In the genomic region with DNA sequence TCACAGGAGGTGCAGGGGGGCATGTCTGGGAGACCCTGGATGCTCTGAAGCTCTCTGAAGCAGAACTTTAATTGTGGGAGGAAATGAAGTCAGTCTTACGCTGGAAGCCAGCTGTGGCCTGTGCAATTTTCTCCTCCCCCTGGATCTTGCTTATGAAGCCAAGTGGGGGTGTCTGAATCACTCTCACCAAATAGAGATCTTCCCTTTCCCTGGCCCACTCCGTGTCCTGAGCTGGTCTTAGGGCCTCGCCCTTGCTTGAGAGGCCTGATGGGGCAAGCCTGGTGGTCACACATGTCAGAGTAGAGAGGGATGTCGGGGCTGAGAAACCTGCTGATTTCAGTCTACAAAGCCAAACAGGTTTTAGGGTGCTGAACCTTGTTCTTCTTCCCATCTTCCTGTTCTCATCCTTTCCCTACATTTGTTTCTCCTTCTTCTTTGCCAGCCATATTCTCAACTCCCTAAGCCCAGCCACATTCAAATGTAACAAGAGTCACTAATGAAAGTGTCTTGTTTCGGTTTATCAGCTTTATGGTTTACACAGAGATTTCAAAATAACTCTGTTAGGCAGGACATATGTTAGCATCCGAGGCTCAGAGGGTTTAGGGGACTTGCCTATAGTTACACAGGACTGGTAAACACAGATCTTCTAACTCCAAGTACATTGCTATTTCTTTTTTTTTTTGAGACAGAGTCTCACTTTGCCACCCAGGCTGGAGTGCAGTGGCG, we compare ENCODE assay signal across 11 cellular contexts.
DNase-seq lines count a peak whose midpoint lies in the region; TF ChIP-seq lines count a peak whose summit lies in the region.
"Had no signal": no experiment of that assay in that cellular context is flagged by ENCODE, and none has a peak within 500 bp of the region (broad histone marks: within the 10 kb centered on the region; RNA-seq: fewer than 3 reads in every experiment).

No MANE protein-coding gene starts in this region.

- no peaks in the 10 kb centered on the region for H3K9me3 ChIP-seq in MG63
- H3K9me3 ChIP-seq in tibial artery: no peaks in the 10 kb centered on the region

- H3K36me3 ChIP-seq in MG63 (no peaks in the 10 kb centered on the region), tibial artery (no peaks in the 10 kb centered on the region)

- intact Hi-C loops in dorsolateral prefrontal cortex (cut with DNase I) (no loop called here), tibial artery (cut with DNase I; ENCODE audit: low total_unique reads) (no loop called here)
- intact Hi-C loops in activated CD4-positive, alpha-beta T cell treated with anti-CD3 and anti-CD28 coated beads, Interleukin-2, amount 10 ng/mL, durations not matched to agents 24 days and 14 days (cut with micrococcal nuclease): no loop called here

- H3K9me3 Mint-ChIP-seq in activated CD4-positive, alpha-beta T cell treated with anti-CD3 and anti-CD28 coated beads, Interleukin-2, amount 10 ng/mL, durations not matched to agents 24 days and 14 days: no peaks in the 10 kb centered on the region
- H3K9me3 Mint-ChIP-seq in T-helper 2 cell treated with Interferon-gamma antibody and Interleukin-4, amounts not matched to agents 5 μg/mL and 100 μg/mL, for 36 hours: no peaks in the 10 kb centered on the region

- H3K4me3 Mint-ChIP-seq in activated CD4-positive, alpha-beta T cell treated with anti-CD3 and anti-CD28 coated beads, Interleukin-2, amount 10 ng/mL, durations not matched to agents 24 days and 14 days: no peak overlapping the region
- H3K4me3 Mint-ChIP-seq in T-helper 2 cell treated with Interferon-gamma antibody and Interleukin-4, amounts not matched to agents 5 μg/mL and 100 μg/mL, for 36 hours: no peak overlapping the region

- H3K27me3 Mint-ChIP-seq in activated CD4-positive, alpha-beta T cell treated with anti-CD3 and anti-CD28 coated beads, Interleukin-2, amount 10 ng/mL, durations not matched to agents 24 days and 14 days: peaks cover 36% of the 10 kb centered on the region
- peaks cover 34% of the 10 kb centered on the region for H3K27me3 Mint-ChIP-seq in T-helper 2 cell treated with Interferon-gamma antibody and Interleukin-4, amounts not matched to agents 5 μg/mL and 100 μg/mL, for 36 hours (ENCODE audit: low read depth)

- no peak overlapping the region for H3K4me3 ChIP-seq in MG63
- peak overlapping the region in 5 of 59 donors; percentile 9 to 23 (median 16) for H3K4me3 ChIP-seq in dorsolateral prefrontal cortex
- H3K4me3 ChIP-seq in tibial artery: no peak overlapping the region
- H3K4me3 ChIP-seq: lung had no signal

- peaks cover 0 to 27% (median 21%) of the 10 kb centered on the region in 4 donors for H3K4me1 ChIP-seq in tibial artery

- H3K36me3 Mint-ChIP-seq in activated CD4-positive, alpha-beta T cell treated with anti-CD3 and anti-CD28 coated beads, Interleukin-2, amount 10 ng/mL, durations not matched to agents 24 days and 14 days (ENCODE audit: low read depth): no peaks in the 10 kb centered on the region
- H3K36me3 Mint-ChIP-seq in T-helper 2 cell treated with Interferon-gamma antibody and Interleukin-4, amounts not matched to agents 5 μg/mL and 100 μg/mL, for 36 hours (ENCODE audit: low read depth): no peaks in the 10 kb centered on the region

- no peaks in the 10 kb centered on the region for H3K4me1 Mint-ChIP-seq in activated CD4-positive, alpha-beta T cell treated with anti-CD3 and anti-CD28 coated beads, Interleukin-2, amount 10 ng/mL, durations not matched to agents 24 days and 14 days
- H3K4me1 Mint-ChIP-seq in T-helper 2 cell treated with Interferon-gamma antibody and Interleukin-4, amounts not matched to agents 5 μg/mL and 100 μg/mL, for 36 hours (ENCODE audit: low read depth): peaks cover 2% of the 10 kb centered on the region

- DNase-seq in MG63 (peak; percentile 38), dorsolateral prefrontal cortex (peak in 2 of 10 donors; percentile 44 to 53), middle frontal gyrus (ENCODE audit: extremely low spot score, low spot score) (peak; percentile 7), tibial artery (peak in 1 of 2 donors; percentile 56), cerebellar cortex (ENCODE audit: low spot score) (no peak)
- no peak for DNase-seq in activated CD4-positive, alpha-beta T cell treated with anti-CD3 and anti-CD28 coated beads, Interleukin-2, amount 10 ng/mL, durations not matched to agents 24 days and 14 days
- no peak for DNase-seq in T-helper 2 cell treated with Interferon-gamma antibody and Interleukin-4, amounts not matched to agents 5 μg/mL and 100 μg/mL, for 36 hours (ENCODE audit: low spot score)
- DNase-seq: activated gamma-delta T cell treated with Interleukin-2 at 50 U/mL for 16 hours, NCI-H2081 treated with DMSO at 0.1 percent for 48 hours had no signal

- H3K27me3 ChIP-seq in MG63 (no peaks in the 10 kb centered on the region), dorsolateral prefrontal cortex (no peaks in the 10 kb centered on the region), tibial artery (no peaks in the 10 kb centered on the region)

- TF ChIP-seq CTCF in dorsolateral prefrontal cortex (IDR thresholded peaks at IDR 0.05 in 54 of 56, conservative IDR thresholded peaks at IDR 0.05 in 2 of 56; ENCODE audit: low read depth in 1 of 56, partially characterized antibody in 56 of 56): no peak
- TF ChIP-seq CTCF in tibial artery (IDR thresholded peaks at IDR 0.05): no peak

- H3K27ac ChIP-seq in dorsolateral prefrontal cortex: peak overlapping the region in 56 of 59 donors; percentile 3 to 93 (median 79)
- H3K27ac ChIP-seq in tibial artery: peak overlapping the region; percentile 48 to 58
- H3K27ac ChIP-seq: HL-60 had no signal

- H3K27ac Mint-ChIP-seq in activated CD4-positive, alpha-beta T cell treated with anti-CD3 and anti-CD28 coated beads, Interleukin-2, amount 10 ng/mL, durations not matched to agents 24 days and 14 days: no peak overlapping the region
- no peak overlapping the region for H3K27ac Mint-ChIP-seq in T-helper 2 cell treated with Interferon-gamma antibody and Interleukin-4, amounts not matched to agents 5 μg/mL and 100 μg/mL, for 36 hours

Comparison
In these comparisons a context has a peak if more than half of its experiments do, and no peak if none do; other contexts are left out.
1. DNase-seq: peak in MG63 (single experiment) and middle frontal gyrus (single experiment); none in activated CD4-positive, alpha-beta T cell treated with anti-CD3 and anti-CD28 coated beads, Interleukin-2, amount 10 ng/mL, durations not matched to agents 24 days and 14 days (single experiment), T-helper 2 cell treated with Interferon-gamma antibody and Interleukin-4, amounts not matched to agents 5 μg/mL and 100 μg/mL, for 36 hours (single experiment) and cerebellar cortex (single experiment).